Comparison of ENCODE assay signal across 1 cellular context in the genomic region with DNA sequence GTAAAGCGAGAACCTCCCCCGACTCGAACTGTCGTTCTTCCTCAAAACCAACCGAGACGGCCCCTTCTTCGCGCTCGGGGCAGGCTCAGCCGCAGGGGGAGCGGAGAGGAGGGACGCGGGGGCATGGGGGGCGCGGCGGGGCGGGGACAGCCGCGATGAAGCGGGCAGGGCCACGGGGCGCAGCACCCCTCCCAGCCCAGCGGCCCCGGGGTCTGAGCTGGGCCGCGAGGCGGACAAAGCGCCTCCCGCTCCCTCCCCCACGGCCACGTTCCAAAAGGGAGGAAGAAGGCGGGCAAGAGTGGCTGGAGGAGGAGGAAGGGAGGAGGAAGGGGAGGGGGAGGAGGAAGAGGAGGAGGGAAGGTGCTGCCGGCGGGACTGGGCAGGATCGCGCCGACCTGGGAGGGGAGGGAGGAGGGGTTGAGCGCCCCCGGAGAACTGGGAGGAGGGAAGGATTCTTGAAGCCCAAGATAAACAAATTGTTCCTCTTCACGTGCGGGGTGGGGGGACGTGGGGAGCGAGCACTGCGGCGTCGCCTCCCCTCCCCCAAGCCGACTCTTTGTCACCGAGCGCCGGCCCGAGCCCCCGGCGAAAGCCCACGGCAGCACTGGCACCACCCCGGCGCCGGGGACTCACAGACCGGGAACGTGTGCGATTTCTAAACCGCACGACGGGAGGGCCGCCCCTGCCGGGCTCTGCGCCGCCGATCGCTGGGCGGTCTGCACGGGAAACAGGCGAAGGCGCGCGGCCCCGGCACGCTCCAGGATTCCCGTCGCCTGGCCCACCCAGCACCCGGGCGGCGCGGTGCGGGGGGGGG.
TF ChIP-seq lines count a peak whose summit lies in the region.

No MANE protein-coding gene starts in this region.

TF ChIP-seq in IMR-90, 13 proteins besides CTCF, POLR2A, EP300 and RAD21:
- TF ChIP-seq RCOR1 (IDR thresholded peaks at IDR 0.05; ENCODE audit: insufficient replicate concordance, low read length) (no peak), FOS (IDR thresholded peaks at IDR 0.05; ENCODE audit: low read depth, low read length) (peak; percentile 41; the same call in 1 of the 2 replicates), MAZ (IDR thresholded peaks at IDR 0.05; ENCODE audit: borderline replicate concordance, low read depth, low read length) (peak; percentile 91), MXI1 (IDR thresholded peaks at IDR 0.05; ENCODE audit: borderline replicate concordance, low read depth, low read length) (peak; percentile 38; the same call in 1 of the 2 replicates), BHLHE40 (IDR thresholded peaks at IDR 0.05; ENCODE audit: low read depth, low read length) (peak; percentile 97), SMC3 (IDR thresholded peaks at IDR 0.05; ENCODE audit: low read depth, low read length) (0 out of 2 replicates have a peak, but pooled peaks have one; percentile 13)
- TF ChIP-seq, protein P1, sequence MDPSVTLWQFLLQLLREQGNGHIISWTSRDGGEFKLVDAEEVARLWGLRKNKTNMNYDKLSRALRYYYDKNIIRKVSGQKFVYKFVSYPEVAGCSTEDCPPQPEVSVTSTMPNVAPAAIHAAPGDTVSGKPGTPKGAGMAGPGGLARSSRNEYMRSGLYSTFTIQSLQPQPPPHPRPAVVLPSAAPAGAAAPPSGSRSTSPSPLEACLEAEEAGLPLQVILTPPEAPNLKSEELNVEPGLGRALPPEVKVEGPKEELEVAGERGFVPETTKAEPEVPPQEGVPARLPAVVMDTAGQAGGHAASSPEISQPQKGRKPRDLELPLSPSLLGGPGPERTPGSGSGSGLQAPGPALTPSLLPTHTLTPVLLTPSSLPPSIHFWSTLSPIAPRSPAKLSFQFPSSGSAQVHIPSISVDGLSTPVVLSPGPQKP (IDR thresholded peaks at IDR 0.05; ENCODE audit: borderline replicate concordance, low read depth, low read length) = no peak
TF ChIP-seq in IMR-90: peak in this region for 5.
